Comparison of ENCODE assay signal across 22 cellular contexts in the genomic region with DNA sequence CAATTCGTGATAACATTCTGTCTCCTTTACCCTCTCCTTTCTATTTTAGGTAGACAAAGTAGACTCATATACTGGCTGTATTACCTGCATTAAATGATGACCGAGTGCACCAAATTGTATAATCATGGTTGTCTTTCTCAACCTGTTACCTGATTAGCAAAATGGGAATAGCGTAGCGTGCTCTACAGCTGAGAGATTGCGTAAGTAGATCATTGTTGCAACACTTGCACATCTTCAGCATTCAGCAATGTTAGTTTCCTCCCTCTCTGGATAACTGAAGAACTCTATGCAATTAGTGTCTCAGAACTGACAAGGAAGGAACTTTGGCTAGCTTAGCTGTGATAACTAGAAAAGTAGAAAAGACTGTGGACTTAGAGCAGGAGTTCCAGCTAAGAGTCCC.
"Had no signal": no experiment of that assay in that cellular context is flagged by ENCODE, and none has a peak within 500 bp of the region (broad histone marks: within the 10 kb centered on the region; RNA-seq: fewer than 3 reads in every experiment).

No MANE protein-coding gene starts in this region.

- H3K27me3 Mint-ChIP-seq: activated CD8-positive, alpha-beta T cell treated with anti-CD3 and anti-CD28 coated beads for 36 hours; activated naive CD8-positive, alpha-beta T cell treated with anti-CD3 and anti-CD28 coated beads, Interleukin-2, amount 10 ng/mL, durations not matched to agents 7 days and 5 days had no signal

- H3K4me1 Mint-ChIP-seq: activated naive CD8-positive, alpha-beta T cell treated with anti-CD3 and anti-CD28 coated beads, Interleukin-2, amount 10 ng/mL, durations not matched to agents 7 days and 5 days had no signal

- H3K9me3 Mint-ChIP-seq: activated CD8-positive, alpha-beta T cell treated with anti-CD3 and anti-CD28 coated beads for 36 hours; activated naive CD8-positive, alpha-beta T cell treated with anti-CD3 and anti-CD28 coated beads, Interleukin-2, amount 10 ng/mL, durations not matched to agents 7 days and 5 days; activated T-helper 2 cell treated with anti-CD3 and anti-CD28 coated beads, Interferon-gamma antibody, Interleukin-2, Interleukin-4, amounts not matched to agents 10 μg/mL and 5 μg/mL and 100 μg/mL, durations not matched to agents 14 hours and 24 hours and 36 hours had no signal

- H3K9me3 ChIP-seq: adrenal gland had no signal

- H3K36me3 Mint-ChIP-seq: activated naive CD8-positive, alpha-beta T cell treated with anti-CD3 and anti-CD28 coated beads, Interleukin-2, amount 10 ng/mL, durations not matched to agents 7 days and 5 days had no signal

- DNase-seq: activated CD4-positive, alpha-beta T cell treated with anti-CD3 and anti-CD28 coated beads for 4 hours; activated CD8-positive, alpha-beta memory T cell treated with anti-CD3 and anti-CD28 coated beads, Interleukin-2, amount 50 U/mL, for 4 hours; activated CD8-positive, alpha-beta T cell treated with anti-CD3 and anti-CD28 coated beads for 36 hours; activated gamma-delta T cell treated with Interleukin-2 at 50 U/mL for 16 hours; activated naive CD4-positive, alpha-beta T cell treated with anti-CD3 and anti-CD28 coated beads, Interleukin-2, amount 50 U/mL, for 16 hours; activated naive CD8-positive, alpha-beta T cell treated with anti-CD3 and anti-CD28 coated beads, Interleukin-2, amount 10 ng/mL, durations not matched to agents 7 days and 5 days; activated T-cell treated with anti-CD3 and anti-CD28 coated beads, Interleukin-2, amount 50 U/mL, for 72 hours; adrenal gland; aorta; central memory CD4-positive, alpha-beta T cell; Kasumi-1; KBM-7; NCI-H1105 treated with DMSO at 0.1 percent for 48 hours; NCI-H1436 treated with DMSO at 0.1 percent for 48 hours; NCI-H187 treated with DMSO at 0.1 percent for 48 hours; NCI-H2081 treated with DMSO at 0.1 percent for 48 hours; NCI-H446; NCI-H524; PC-9; SHP77 treated with DMSO at 0.1 percent for 48 hours; T-helper 1 cell had no signal

- H3K27me3 ChIP-seq: adrenal gland had no signal

- H3K4me3 ChIP-seq: adrenal gland, PC-9 had no signal

- H3K36me3 ChIP-seq: adrenal gland had no signal

- H3K4me1 ChIP-seq: adrenal gland had no signal

- H3K4me3 Mint-ChIP-seq: activated CD8-positive, alpha-beta T cell treated with anti-CD3 and anti-CD28 coated beads for 36 hours; activated naive CD8-positive, alpha-beta T cell treated with anti-CD3 and anti-CD28 coated beads, Interleukin-2, amount 10 ng/mL, durations not matched to agents 7 days and 5 days; activated T-cell treated with anti-CD3 and anti-CD28 coated beads, Interleukin-2, amount 50 U/mL, for 72 hours had no signal

- H3K27ac ChIP-seq: adrenal gland, PC-9 had no signal

- H3K27ac Mint-ChIP-seq: activated CD8-positive, alpha-beta T cell treated with anti-CD3 and anti-CD28 coated beads for 36 hours; activated naive CD8-positive, alpha-beta T cell treated with anti-CD3 and anti-CD28 coated beads, Interleukin-2, amount 10 ng/mL, durations not matched to agents 7 days and 5 days; activated T-cell treated with anti-CD3 and anti-CD28 coated beads, Interleukin-2, amount 50 U/mL, for 72 hours; activated T-helper 2 cell treated with anti-CD3 and anti-CD28 coated beads, Interferon-gamma antibody, Interleukin-2, Interleukin-4, amounts not matched to agents 10 μg/mL and 5 μg/mL and 100 μg/mL, durations not matched to agents 14 hours and 24 hours and 36 hours had no signal
